Comparison of ENCODE assay signal across 1 cellular context in genomic region chr11:61671527-61671926, GRCh38.
TF ChIP-seq lines count a peak whose summit lies in the region.

No MANE protein-coding gene starts in this region.

TF ChIP-seq in HepG2, 621 proteins besides CTCF, POLR2A, EP300 and RAD21 (continued from another document and continues in another):
- TF ChIP-seq ZNF280D (CRISPR knock-in tag; IDR thresholded peaks at IDR 0.05) (peak; percentile 56; the same call in 1 of the 2 replicates), ATF3 (CRISPR knock-in tag; IDR thresholded peaks at IDR 0.05) (no peak), KAT8 (CRISPR knock-in tag; IDR thresholded peaks at IDR 0.05) (peak; percentile 44; the same call in 1 of the 2 replicates), CEBPG (CRISPR knock-in tag; IDR thresholded peaks at IDR 0.05) (peak; percentile 48), TBX3 (IDR thresholded peaks at IDR 0.05; ENCODE audit: borderline replicate concordance) (no peak), STAG1 (CRISPR knock-in tag; IDR thresholded peaks at IDR 0.05) (peak; percentile 60), CREB3 (CRISPR knock-in tag; IDR thresholded peaks at IDR 0.05) (no peak), POLR2G (IDR thresholded peaks at IDR 0.05; ENCODE audit: low read depth, low read length) (no peak), NR2F6 (IDR thresholded peaks at IDR 0.05) (peak; percentile 83), NR2F6 (CRISPR knock-in tag; IDR thresholded peaks at IDR 0.05) (peak; percentile 92), ZNF574 (CRISPR knock-in tag; IDR thresholded peaks at IDR 0.05) (0 out of 2 replicates have a peak, but pooled peaks have one; percentile 25), NR2F2 (IDR thresholded peaks at IDR 0.05; ENCODE audit: borderline replicate concordance, low read depth) (peak; percentile 42; the same call in 1 of the 2 replicates), ZNF788 (CRISPR knock-in tag; IDR thresholded peaks at IDR 0.05; ENCODE audit: borderline replicate concordance) (no peak), ARID3A (IDR thresholded peaks at IDR 0.05; ENCODE audit: low read depth, low read length) (no peak), ZNF644 (CRISPR knock-in tag; IDR thresholded peaks at IDR 0.05; ENCODE audit: low read depth) (peak; percentile 69; the same call in 1 of the 2 replicates), HNRNPH1 (optimal IDR thresholded peaks at IDR 0.05; ENCODE audit: low read depth, low read length) (no peak), ZNF569 (CRISPR knock-in tag; IDR thresholded peaks at IDR 0.05; ENCODE audit: borderline replicate concordance) (no peak), HMGXB4 (CRISPR knock-in tag; IDR thresholded peaks at IDR 0.05; ENCODE audit: borderline replicate concordance in 1 of 2, low read depth in 1 of 2) (peak; percentile 42 to 66; a peak in 2 of 4 replicates), PBX2 (CRISPR knock-in tag; IDR thresholded peaks at IDR 0.05) (peak; percentile 35; the same call in 1 of the 2 replicates), ESRRA (CRISPR knock-in tag; IDR thresholded peaks at IDR 0.05; ENCODE audit: low read depth) (0 out of 2 replicates have a peak, but pooled peaks have one; percentile 42), ZNF12 (CRISPR knock-in tag; IDR thresholded peaks at IDR 0.05) (peak; percentile 83), BRCA1 (CRISPR knock-in tag; IDR thresholded peaks at IDR 0.05) (no peak), THAP9 (CRISPR knock-in tag; IDR thresholded peaks at IDR 0.05; ENCODE audit: borderline replicate concordance) (peak; percentile 67; the same call in 1 of the 2 replicates), ZNF546 (CRISPR knock-in tag; conservative IDR thresholded peaks at IDR 0.05) (no peak), ELF3 (CRISPR knock-in tag; IDR thresholded peaks at IDR 0.05) (0 out of 2 replicates have a peak, but pooled peaks have one; percentile 34), ZNF264 (CRISPR knock-in tag; IDR thresholded peaks at IDR 0.05) (peak; percentile 97), ZMAT3 (CRISPR knock-in tag; conservative IDR thresholded peaks at IDR 0.05) (0 out of 2 replicates have a peak, but pooled peaks have one; percentile 48), MEIS2 (CRISPR knock-in tag; IDR thresholded peaks at IDR 0.05) (0 out of 2 replicates have a peak, but pooled peaks have one; percentile 62), ZMYM3 (CRISPR knock-in tag; IDR thresholded peaks at IDR 0.05) (peak; percentile 71; the same call in 1 of the 2 replicates), ZBTB25 (CRISPR knock-in tag; IDR thresholded peaks at IDR 0.05) (no peak), LCORL (IDR thresholded peaks at IDR 0.05) (no peak), LCORL (CRISPR knock-in tag; IDR thresholded peaks at IDR 0.05) (peak; percentile 40; the same call in 1 of the 2 replicates), PAXIP1 (CRISPR knock-in tag; conservative IDR thresholded peaks at IDR 0.05) (peak; percentile 66), IKZF5 (CRISPR knock-in tag; IDR thresholded peaks at IDR 0.05) (no peak)
